In genomic region chr14:100409016-100409385, GRCh38 we compare ENCODE assay signal across 23 cellular contexts. TPM values are rescaled to one million over a fixed set of nuclear protein-coding genes. Genes with fewer than 3 reads are reported as not detected.
DNase-seq lines count a peak whose midpoint lies in the region; ATAC-seq, FAIRE-seq and TF ChIP-seq lines count a peak whose summit lies in the region.
"Had no signal": no experiment of that assay in that cellular context is flagged by ENCODE, and none has a peak within 500 bp of the region (broad histone marks: within the 10 kb centered on the region; RNA-seq: fewer than 3 reads in every experiment).

No MANE protein-coding gene starts in this region.

- POLR2A ChIA-PET in A549 (lab: Yijun Ruan, JAX) = interaction anchor here (0.6 to 1.1 kb wide), 2 partner anchors 15 to 1238 kb away, joined by 3 read pairs; no protein-coding TSS in a partner anchor

- TF ChIP-seq EP300 in A549 (IDR thresholded peaks at IDR 0.05) = no peak

- DNase-seq in A549 (ENCODE audit: low read depth in 1 of 2, low spot score in 1 of 2) = no peak
- peak; percentile 36 for DNase-seq in ELF-1 (ENCODE audit: low read depth, low spot score)
- peak; percentile 62 for DNase-seq in SK-N-DZ (ENCODE audit: low spot score)
- DNase-seq in left kidney (ENCODE audit: low read depth, low spot score) = peak; percentile 65
- DNase-seq in NCI-H524 treated with DMSO at 0.1 percent for 48 hours (lab: John Stamatoyannopoulos, UW) = no peak
- no peak for DNase-seq in germinal center (ENCODE audit: low spot score)
- no peak for DNase-seq in NCI-H2171 treated with DMSO at 0.1 percent for 48 hours (lab: John Stamatoyannopoulos, UW)
- no peak for DNase-seq in EL
- DNase-seq: activated CD4-positive, alpha-beta memory T cell treated with anti-CD3 and anti-CD28 coated beads, Interleukin-2, amount 10 ng/mL, durations not matched to agents 7 days and 5 days; heart right ventricle; KG1; left cardiac atrium; naive B cell; NCI-H146; NCI-H2171; NCI-H748 treated with DMSO at 0.1 percent for 48 hours; spleen; stimulated activated CD4-positive, alpha-beta T cell treated with anti-CD3 and anti-CD28 coated beads, Interleukin-2, amount 100 ng/mL, for 48 hours; substantia nigra; SW 1271 had no signal

- no peaks in the 10 kb centered on the region for H3K9me3 ChIP-seq in A549
- H3K9me3 ChIP-seq: heart right ventricle, spleen, upper lobe of left lung had no signal

- H3K4me2 ChIP-seq in A549 = peak overlapping the region; percentile 81

- FAIRE-seq in A549 (lab: Jason Lieb, UNC) = no peak
- FAIRE-seq: D721Med had no signal

- peak overlapping the region; percentile 82 to 88 for H3K27ac ChIP-seq in A549
- H3K27ac ChIP-seq: C4-2B, spleen, upper lobe of left lung had no signal

- no peak for TF ChIP-seq POLR2A in A549 (IDR thresholded peaks at IDR 0.05; ENCODE audit: low read length)

- 78% methylated on average over 5 of the region's 5 CpGs for WGBS in A549 (ENCODE audit: missing lambda C conversion rate)

- CTCF ChIA-PET in A549 (lab: Yijun Ruan, JAX) = interaction anchor here (0.6 to 7.5 kb wide), 12 partner anchors 8 to 283 kb away, joined by 3 to 80 read pairs (median 6); no protein-coding TSS in a partner anchor

- peak overlapping the region; percentile 8; the same call in 1 of the 3 replicates for H3K4me3 ChIP-seq in A549
- H3K4me3 ChIP-seq: heart right ventricle, spleen, upper lobe of left lung had no signal

- ATAC-seq in A549 = peak in 1 of 2 experiments; percentile 26; a peak in 2 of 6 replicates
- ATAC-seq: heart right ventricle, left cardiac atrium had no signal

- H3K4me1 ChIP-seq in A549 = peaks cover 47% of the 10 kb centered on the region

- TF ChIP-seq RAD21 in A549 (conservative IDR thresholded peaks at IDR 0.05 in 1 of 2, IDR thresholded peaks at IDR 0.05 in 1 of 2) = no peak

- no peak for TF ChIP-seq CTCF in A549 (IDR thresholded peaks at IDR 0.05)

TF ChIP-seq in A549, 52 proteins besides CTCF, POLR2A, EP300 and RAD21:
- no peak for TF ChIP-seq FOXS1 (CRISPR knock-in tag; IDR thresholded peaks at IDR 0.05)
- TF ChIP-seq ELK1 (IDR thresholded peaks at IDR 0.05; ENCODE audit: low read depth, low read length) = no peak
- TF ChIP-seq ZSCAN20 (CRISPR knock-in tag; IDR thresholded peaks at IDR 0.05) = no peak
- no peak for TF ChIP-seq CBX2 (IDR thresholded peaks at IDR 0.05; ENCODE audit: borderline replicate concordance, low read depth)
- TF ChIP-seq JUNB (IDR thresholded peaks at IDR 0.05) = no peak
- TF ChIP-seq CHD2 (IDR thresholded peaks at IDR 0.05; ENCODE audit: low read length, partially characterized antibody) = no peak
- TF ChIP-seq NR3C1 (IDR thresholded peaks at IDR 0.05) = no peak
- TF ChIP-seq PBX3 (IDR thresholded peaks at IDR 0.05) = no peak
- no peak for TF ChIP-seq NPAS2 (CRISPR knock-in tag; IDR thresholded peaks at IDR 0.05; ENCODE audit: borderline replicate concordance)
- TF ChIP-seq MAZ (IDR thresholded peaks at IDR 0.05; ENCODE audit: borderline replicate concordance, low read depth, low read length) = no peak
- no peak for TF ChIP-seq RARB (CRISPR knock-in tag; IDR thresholded peaks at IDR 0.05)
- no peak for TF ChIP-seq MYC (IDR thresholded peaks at IDR 0.05; ENCODE audit: borderline replicate concordance, low read length)
- TF ChIP-seq HOXA7 (CRISPR knock-in tag; IDR thresholded peaks at IDR 0.05) = no peak
- no peak for TF ChIP-seq REST (IDR thresholded peaks at IDR 0.05)
- no peak for TF ChIP-seq GATA3 (IDR thresholded peaks at IDR 0.05; ENCODE audit: borderline replicate concordance)
- no peak for TF ChIP-seq ZC3H11A (IDR thresholded peaks at IDR 0.05)
- no peak for TF ChIP-seq BHLHE40 (IDR thresholded peaks at IDR 0.05; ENCODE audit: low read depth, low read length)
- TF ChIP-seq ESRRA (IDR thresholded peaks at IDR 0.05; ENCODE audit: borderline replicate concordance, low read length) = no peak
- no peak for TF ChIP-seq FOSL2 (IDR thresholded peaks at IDR 0.05)
- TF ChIP-seq FOSL2 (CRISPR knock-in tag; IDR thresholded peaks at IDR 0.05) = no peak
- TF ChIP-seq USF2 (IDR thresholded peaks at IDR 0.05) = no peak

RNA-seq across cellular contexts. Expression of gene WDR25, which starts 32.7 kb away (rescaled TPM):
- polyA plus RNA-seq in A549 (2011; rRNA removed) (7.8 and 8.9 TPM in 2 replicates), A549 (2017; fragmentation: RNase III; extraction: RNeasy Plus Mini Kit Qiagen cat#74134 plus additional on column Dnase treatment) (6.2 to 7.0 TPM (median 6.8 TPM) in 3 replicates)
- polyA plus RNA-seq in A549 (2012; cell fraction: cytosol; rRNA removed) = 8.0 and 9.7 TPM in 2 replicates
- polyA plus RNA-seq in A549 (2012; cell fraction: nucleus; rRNA removed) = 13.9 and 17.7 TPM in 2 replicates
- polyA minus RNA-seq in A549 (2011; rRNA and poly(A)+ RNA removed) = 10.3 and 11.0 TPM in 2 replicates
- polyA plus RNA-seq in SK-N-DZ (2014; cell fraction: cytosol; rRNA removed) = 5.9 and 6.5 TPM in 2 replicates
- 3.8 TPM in 2 replicates for polyA plus RNA-seq in SK-N-DZ (2014; cell fraction: nucleus; rRNA removed)

Comparison
In these comparisons a context has a peak if more than half of its experiments do, and no peak if none do; other contexts are left out.
1. DNase-seq: peak in ELF-1 (single experiment), SK-N-DZ (single experiment) and left kidney (single experiment); none in A549 (0 of 2), NCI-H524 treated with DMSO at 0.1 percent for 48 hours (single experiment), germinal center (single experiment), NCI-H2171 treated with DMSO at 0.1 percent for 48 hours (single experiment) and EL (single experiment).